In the genomic region with DNA sequence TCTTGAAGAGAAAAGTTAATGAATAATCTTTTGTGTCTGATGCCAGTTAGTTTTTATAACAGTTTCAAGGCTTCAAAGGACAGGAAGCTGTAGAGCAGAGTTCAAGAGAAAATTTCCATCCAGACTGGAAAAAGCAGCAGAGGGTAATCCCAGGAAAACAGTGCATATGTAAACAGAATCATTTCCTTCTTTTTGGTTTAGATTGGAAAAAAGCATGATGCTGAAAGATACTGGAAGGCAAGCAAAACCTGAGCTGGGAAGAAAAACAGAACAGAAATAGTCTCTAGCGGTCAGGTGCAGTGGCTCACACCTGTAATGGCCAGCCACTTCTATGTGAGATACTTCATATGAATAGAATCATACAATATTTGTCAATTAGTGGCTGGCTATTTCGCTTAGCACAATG, we compare ENCODE assay signal across 2 cellular contexts.
TF ChIP-seq lines count a peak whose summit lies in the region.

No MANE protein-coding gene starts in this region.

TF ChIP-seq in endothelial cell of umbilical vein, 7 proteins besides CTCF, POLR2A, EP300 and RAD21 (continued from another document):
- TF ChIP-seq, protein P1, sequence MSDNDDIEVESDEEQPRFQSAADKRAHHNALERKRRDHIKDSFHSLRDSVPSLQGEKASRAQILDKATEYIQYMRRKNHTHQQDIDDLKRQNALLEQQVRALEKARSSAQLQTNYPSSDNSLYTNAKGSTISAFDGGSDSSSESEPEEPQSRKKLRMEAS (IDR thresholded peaks at IDR 0.05; ENCODE audit: insufficient read depth, insufficient read length) = no peak
- TF ChIP-seq FOS (IDR thresholded peaks at IDR 0.05; ENCODE audit: borderline replicate concordance, insufficient read depth, low read length) = no peak

TF ChIP-seq in HepG2, 621 proteins besides CTCF, POLR2A, EP300 and RAD21 (continued from another document and continues in another):
- TF ChIP-seq STAG1 (CRISPR knock-in tag; IDR thresholded peaks at IDR 0.05) (peak; percentile 28; the same call in 1 of the 2 replicates), TBX2 (CRISPR knock-in tag; IDR thresholded peaks at IDR 0.05; ENCODE audit: borderline replicate concordance) (peak; percentile 84), ZKSCAN5 (CRISPR knock-in tag; IDR thresholded peaks at IDR 0.05) (0 out of 2 replicates have a peak, but pooled peaks have one; percentile 50), NFIC (IDR thresholded peaks at IDR 0.05; ENCODE audit: low read length) (peak; percentile 95), RXRB (CRISPR knock-in tag; IDR thresholded peaks at IDR 0.05; ENCODE audit: borderline replicate concordance) (peak; percentile 95), ZNF124 (CRISPR knock-in tag; IDR thresholded peaks at IDR 0.05) (no peak), KAT8 (CRISPR knock-in tag; IDR thresholded peaks at IDR 0.05) (peak; percentile 80), SP140L (CRISPR knock-in tag; IDR thresholded peaks at IDR 0.05; ENCODE audit: borderline replicate concordance) (peak; percentile 63; the same call in 1 of the 2 replicates), CEBPG (CRISPR knock-in tag; IDR thresholded peaks at IDR 0.05) (peak; percentile 69), GATA4 (IDR thresholded peaks at IDR 0.05; ENCODE audit: borderline replicate concordance, low read depth) (peak; percentile 81; the same call in 1 of the 2 replicates), KLF16 (CRISPR knock-in tag; IDR thresholded peaks at IDR 0.05) (peak in 1 of 2 experiments; percentile 76; a peak in 2 of 4 replicates), ZNF430 (CRISPR knock-in tag; IDR thresholded peaks at IDR 0.05) (0 out of 2 replicates have a peak, but pooled peaks have one; percentile 36), DPF2 (CRISPR knock-in tag; IDR thresholded peaks at IDR 0.05; ENCODE audit: borderline replicate concordance, low read depth) (peak; percentile 76; the same call in 1 of the 2 replicates), HNF4G (IDR thresholded peaks at IDR 0.05; ENCODE audit: borderline replicate concordance, low read depth, low read length) (peak; percentile 61; the same call in 1 of the 2 replicates), HNF4G (CRISPR knock-in tag; IDR thresholded peaks at IDR 0.05; ENCODE audit: borderline replicate concordance, low read depth) (no peak), RFXANK (CRISPR knock-in tag; IDR thresholded peaks at IDR 0.05) (0 out of 2 replicates have a peak, but pooled peaks have one; percentile 40), ZNF564 (CRISPR knock-in tag; IDR thresholded peaks at IDR 0.05) (0 out of 2 replicates have a peak, but pooled peaks have one; percentile 42), MYNN (CRISPR knock-in tag; IDR thresholded peaks at IDR 0.05; ENCODE audit: low read depth) (no peak), NCOA2 (CRISPR knock-in tag; IDR thresholded peaks at IDR 0.05) (peak; percentile 96), ZNF121 (CRISPR knock-in tag; IDR thresholded peaks at IDR 0.05) (no peak), HOXA5 (CRISPR knock-in tag; IDR thresholded peaks at IDR 0.05) (peak; percentile 26; the same call in 1 of the 2 replicates), TRIM24 (CRISPR knock-in tag; IDR thresholded peaks at IDR 0.05) (peak; percentile 45; the same call in 1 of the 2 replicates), CBX1 (IDR thresholded peaks at IDR 0.05; ENCODE audit: low read depth) (peak; percentile 32), SMAD3 (CRISPR knock-in tag; IDR thresholded peaks at IDR 0.05) (0 out of 2 replicates have a peak, but pooled peaks have one; percentile 32), ZNF747 (CRISPR knock-in tag; IDR thresholded peaks at IDR 0.05; ENCODE audit: borderline replicate concordance) (peak; percentile 38; the same call in 1 of the 2 replicates), POLR2G (IDR thresholded peaks at IDR 0.05; ENCODE audit: low read depth, low read length) (peak; percentile 55), HNRNPUL1 (IDR thresholded peaks at IDR 0.05; ENCODE audit: low read depth, low read length) (peak; percentile 47; the same call in 1 of the 2 replicates), PHF5A (CRISPR knock-in tag; IDR thresholded peaks at IDR 0.05; ENCODE audit: low read depth, unreplicated experiment) (peak; percentile 57)
- TF ChIP-seq, protein P2, sequence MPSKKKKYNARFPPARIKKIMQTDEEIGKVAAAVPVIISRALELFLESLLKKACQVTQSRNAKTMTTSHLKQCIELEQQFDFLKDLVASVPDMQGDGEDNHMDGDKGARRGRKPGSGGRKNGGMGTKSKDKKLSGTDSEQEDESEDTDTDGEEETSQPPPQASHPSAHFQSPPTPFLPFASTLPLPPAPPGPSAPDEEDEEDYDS (CRISPR knock-in tag; IDR thresholded peaks at IDR 0.05) = peak; percentile 33; the same call in 1 of the 2 replicates
- TF ChIP-seq, protein P3, sequence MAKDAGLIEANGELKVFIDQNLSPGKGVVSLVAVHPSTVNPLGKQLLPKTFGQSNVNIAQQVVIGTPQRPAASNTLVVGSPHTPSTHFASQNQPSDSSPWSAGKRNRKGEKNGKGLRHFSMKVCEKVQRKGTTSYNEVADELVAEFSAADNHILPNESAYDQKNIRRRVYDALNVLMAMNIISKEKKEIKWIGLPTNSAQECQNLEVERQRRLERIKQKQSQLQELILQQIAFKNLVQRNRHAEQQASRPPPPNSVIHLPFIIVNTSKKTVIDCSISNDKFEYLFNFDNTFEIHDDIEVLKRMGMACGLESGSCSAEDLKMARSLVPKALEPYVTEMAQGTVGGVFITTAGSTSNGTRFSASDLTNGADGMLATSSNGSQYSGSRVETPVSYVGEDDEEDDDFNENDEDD (CRISPR knock-in tag; IDR thresholded peaks at IDR 0.05; ENCODE audit: borderline replicate concordance) = no peak
- TF ChIP-seq, protein P4, sequence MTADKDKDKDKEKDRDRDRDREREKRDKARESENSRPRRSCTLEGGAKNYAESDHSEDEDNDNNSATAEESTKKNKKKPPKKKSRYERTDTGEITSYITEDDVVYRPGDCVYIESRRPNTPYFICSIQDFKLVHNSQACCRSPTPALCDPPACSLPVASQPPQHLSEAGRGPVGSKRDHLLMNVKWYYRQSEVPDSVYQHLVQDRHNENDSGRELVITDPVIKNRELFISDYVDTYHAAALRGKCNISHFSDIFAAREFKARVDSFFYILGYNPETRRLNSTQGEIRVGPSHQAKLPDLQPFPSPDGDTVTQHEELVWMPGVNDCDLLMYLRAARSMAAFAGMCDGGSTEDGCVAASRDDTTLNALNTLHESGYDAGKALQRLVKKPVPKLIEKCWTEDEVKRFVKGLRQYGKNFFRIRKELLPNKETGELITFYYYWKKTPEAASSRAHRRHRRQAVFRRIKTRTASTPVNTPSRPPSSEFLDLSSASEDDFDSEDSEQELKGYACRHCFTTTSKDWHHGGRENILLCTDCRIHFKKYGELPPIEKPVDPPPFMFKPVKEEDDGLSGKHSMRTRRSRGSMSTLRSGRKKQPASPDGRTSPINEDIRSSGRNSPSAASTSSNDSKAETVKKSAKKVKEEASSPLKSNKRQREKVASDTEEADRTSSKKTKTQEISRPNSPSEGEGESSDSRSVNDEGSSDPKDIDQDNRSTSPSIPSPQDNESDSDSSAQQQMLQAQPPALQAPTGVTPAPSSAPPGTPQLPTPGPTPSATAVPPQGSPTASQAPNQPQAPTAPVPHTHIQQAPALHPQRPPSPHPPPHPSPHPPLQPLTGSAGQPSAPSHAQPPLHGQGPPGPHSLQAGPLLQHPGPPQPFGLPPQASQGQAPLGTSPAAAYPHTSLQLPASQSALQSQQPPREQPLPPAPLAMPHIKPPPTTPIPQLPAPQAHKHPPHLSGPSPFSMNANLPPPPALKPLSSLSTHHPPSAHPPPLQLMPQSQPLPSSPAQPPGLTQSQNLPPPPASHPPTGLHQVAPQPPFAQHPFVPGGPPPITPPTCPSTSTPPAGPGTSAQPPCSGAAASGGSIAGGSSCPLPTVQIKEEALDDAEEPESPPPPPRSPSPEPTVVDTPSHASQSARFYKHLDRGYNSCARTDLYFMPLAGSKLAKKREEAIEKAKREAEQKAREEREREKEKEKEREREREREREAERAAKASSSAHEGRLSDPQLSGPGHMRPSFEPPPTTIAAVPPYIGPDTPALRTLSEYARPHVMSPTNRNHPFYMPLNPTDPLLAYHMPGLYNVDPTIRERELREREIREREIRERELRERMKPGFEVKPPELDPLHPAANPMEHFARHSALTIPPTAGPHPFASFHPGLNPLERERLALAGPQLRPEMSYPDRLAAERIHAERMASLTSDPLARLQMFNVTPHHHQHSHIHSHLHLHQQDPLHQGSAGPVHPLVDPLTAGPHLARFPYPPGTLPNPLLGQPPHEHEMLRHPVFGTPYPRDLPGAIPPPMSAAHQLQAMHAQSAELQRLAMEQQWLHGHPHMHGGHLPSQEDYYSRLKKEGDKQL (CRISPR knock-in tag; IDR thresholded peaks at IDR 0.05; ENCODE audit: low read depth) = peak; percentile 58
- TF ChIP-seq, protein P5, sequence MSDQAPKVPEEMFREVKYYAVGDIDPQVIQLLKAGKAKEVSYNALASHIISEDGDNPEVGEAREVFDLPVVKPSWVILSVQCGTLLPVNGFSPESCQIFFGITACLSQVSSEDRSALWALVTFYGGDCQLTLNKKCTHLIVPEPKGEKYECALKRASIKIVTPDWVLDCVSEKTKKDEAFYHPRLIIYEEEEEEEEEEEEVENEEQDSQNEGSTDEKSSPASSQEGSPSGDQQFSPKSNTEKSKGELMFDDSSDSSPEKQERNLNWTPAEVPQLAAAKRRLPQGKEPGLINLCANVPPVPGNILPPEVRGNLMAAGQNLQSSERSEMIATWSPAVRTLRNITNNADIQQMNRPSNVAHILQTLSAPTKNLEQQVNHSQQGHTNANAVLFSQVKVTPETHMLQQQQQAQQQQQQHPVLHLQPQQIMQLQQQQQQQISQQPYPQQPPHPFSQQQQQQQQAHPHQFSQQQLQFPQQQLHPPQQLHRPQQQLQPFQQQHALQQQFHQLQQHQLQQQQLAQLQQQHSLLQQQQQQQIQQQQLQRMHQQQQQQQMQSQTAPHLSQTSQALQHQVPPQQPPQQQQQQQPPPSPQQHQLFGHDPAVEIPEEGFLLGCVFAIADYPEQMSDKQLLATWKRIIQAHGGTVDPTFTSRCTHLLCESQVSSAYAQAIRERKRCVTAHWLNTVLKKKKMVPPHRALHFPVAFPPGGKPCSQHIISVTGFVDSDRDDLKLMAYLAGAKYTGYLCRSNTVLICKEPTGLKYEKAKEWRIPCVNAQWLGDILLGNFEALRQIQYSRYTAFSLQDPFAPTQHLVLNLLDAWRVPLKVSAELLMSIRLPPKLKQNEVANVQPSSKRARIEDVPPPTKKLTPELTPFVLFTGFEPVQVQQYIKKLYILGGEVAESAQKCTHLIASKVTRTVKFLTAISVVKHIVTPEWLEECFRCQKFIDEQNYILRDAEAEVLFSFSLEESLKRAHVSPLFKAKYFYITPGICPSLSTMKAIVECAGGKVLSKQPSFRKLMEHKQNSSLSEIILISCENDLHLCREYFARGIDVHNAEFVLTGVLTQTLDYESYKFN (CRISPR knock-in tag; conservative IDR thresholded peaks at IDR 0.05) = peak; percentile 98
- TF ChIP-seq, protein P6, sequence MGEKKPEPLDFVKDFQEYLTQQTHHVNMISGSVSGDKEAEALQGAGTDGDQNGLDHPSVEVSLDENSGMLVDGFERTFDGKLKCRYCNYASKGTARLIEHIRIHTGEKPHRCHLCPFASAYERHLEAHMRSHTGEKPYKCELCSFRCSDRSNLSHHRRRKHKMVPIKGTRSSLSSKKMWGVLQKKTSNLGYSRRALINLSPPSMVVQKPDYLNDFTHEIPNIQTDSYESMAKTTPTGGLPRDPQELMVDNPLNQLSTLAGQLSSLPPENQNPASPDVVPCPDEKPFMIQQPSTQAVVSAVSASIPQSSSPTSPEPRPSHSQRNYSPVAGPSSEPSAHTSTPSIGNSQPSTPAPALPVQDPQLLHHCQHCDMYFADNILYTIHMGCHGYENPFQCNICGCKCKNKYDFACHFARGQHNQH (CRISPR knock-in tag; IDR thresholded peaks at IDR 0.05) = peak; percentile 57
- TF ChIP-seq, protein P7, sequence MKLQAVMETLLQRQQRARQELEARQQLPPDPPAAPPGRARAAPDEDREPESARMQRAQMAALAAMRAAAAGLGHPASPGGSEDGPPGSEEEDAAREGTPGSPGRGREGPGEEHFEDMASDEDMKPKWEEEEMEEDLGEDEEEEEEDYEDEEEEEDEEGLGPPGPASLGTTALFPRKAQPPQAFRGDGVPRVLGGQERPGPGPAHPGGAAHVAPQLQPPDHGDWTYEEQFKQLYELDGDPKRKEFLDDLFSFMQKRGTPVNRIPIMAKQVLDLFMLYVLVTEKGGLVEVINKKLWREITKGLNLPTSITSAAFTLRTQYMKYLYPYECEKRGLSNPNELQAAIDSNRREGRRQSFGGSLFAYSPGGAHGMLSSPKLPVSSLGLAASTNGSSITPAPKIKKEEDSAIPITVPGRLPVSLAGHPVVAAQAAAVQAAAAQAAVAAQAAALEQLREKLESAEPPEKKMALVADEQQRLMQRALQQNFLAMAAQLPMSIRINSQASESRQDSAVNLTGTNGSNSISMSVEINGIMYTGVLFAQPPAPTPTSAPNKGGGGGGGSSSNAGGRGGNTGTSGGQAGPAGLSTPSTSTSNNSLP (IDR thresholded peaks at IDR 0.05; ENCODE audit: low read depth, low read length) = peak; percentile 73
- TF ChIP-seq, protein P8, sequence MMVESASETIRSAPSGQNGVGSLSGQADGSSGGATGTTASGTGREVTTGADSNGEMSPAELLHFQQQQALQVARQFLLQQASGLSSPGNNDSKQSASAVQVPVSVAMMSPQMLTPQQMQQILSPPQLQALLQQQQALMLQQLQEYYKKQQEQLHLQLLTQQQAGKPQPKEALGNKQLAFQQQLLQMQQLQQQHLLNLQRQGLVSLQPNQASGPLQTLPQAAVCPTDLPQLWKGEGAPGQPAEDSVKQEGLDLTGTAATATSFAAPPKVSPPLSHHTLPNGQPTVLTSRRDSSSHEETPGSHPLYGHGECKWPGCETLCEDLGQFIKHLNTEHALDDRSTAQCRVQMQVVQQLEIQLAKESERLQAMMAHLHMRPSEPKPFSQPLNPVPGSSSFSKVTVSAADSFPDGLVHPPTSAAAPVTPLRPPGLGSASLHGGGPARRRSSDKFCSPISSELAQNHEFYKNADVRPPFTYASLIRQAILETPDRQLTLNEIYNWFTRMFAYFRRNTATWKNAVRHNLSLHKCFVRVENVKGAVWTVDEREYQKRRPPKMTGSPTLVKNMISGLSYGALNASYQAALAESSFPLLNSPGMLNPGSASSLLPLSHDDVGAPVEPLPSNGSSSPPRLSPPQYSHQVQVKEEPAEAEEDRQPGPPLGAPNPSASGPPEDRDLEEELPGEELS (CRISPR knock-in tag; IDR thresholded peaks at IDR 0.05) = peak; percentile 93
- TF ChIP-seq, protein P9, sequence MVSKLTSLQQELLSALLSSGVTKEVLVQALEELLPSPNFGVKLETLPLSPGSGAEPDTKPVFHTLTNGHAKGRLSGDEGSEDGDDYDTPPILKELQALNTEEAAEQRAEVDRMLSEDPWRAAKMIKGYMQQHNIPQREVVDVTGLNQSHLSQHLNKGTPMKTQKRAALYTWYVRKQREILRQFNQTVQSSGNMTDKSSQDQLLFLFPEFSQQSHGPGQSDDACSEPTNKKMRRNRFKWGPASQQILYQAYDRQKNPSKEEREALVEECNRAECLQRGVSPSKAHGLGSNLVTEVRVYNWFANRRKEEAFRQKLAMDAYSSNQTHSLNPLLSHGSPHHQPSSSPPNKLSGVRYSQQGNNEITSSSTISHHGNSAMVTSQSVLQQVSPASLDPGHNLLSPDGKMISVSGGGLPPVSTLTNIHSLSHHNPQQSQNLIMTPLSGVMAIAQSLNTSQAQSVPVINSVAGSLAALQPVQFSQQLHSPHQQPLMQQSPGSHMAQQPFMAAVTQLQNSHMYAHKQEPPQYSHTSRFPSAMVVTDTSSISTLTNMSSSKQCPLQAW (CRISPR knock-in tag; IDR thresholded peaks at IDR 0.05) = peak; percentile 89; the same call in 1 of the 2 replicates
- TF ChIP-seq, protein P10, sequence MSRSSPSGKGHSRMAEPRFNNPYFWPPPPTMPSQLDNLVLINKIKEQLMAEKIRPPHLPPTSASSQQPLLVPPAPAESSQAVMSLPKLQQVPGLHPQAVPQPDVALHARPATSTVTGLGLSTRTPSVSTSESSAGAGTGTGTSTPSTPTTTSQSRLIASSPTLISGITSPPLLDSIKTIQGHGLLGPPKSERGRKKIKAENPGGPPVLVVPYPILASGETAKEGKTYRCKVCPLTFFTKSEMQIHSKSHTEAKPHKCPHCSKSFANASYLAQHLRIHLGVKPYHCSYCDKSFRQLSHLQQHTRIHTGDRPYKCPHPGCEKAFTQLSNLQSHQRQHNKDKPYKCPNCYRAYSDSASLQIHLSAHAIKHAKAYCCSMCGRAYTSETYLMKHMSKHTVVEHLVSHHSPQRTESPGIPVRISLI (CRISPR knock-in tag; IDR thresholded peaks at IDR 0.05; ENCODE audit: borderline replicate concordance) = peak; percentile 76; the same call in 1 of the 2 replicates
